25 cellular contexts compared by ENCODE assay signal in the genomic region with DNA sequence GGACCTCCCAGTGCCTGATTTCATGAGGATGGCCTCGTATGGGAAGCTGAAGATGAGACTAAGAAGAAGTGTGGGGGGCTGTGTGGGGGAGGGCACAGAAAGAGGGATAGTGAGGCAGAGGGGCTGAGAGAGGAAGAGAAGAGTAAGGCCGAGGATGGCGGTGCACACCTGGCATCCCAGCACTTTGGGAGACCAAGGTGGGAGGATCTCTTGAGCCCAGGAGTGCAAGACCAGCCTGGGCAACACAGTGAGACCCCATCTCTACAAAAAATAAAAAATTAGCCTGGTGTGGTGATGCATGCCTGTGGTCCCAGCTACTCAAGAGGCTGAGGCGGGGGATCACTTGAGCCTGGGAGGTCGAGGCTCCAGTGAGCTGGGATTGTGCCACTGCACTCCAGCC. TPM values are rescaled to one million over a fixed set of nuclear protein-coding genes. Genes with fewer than 3 reads are reported as not detected.
DNase-seq lines count a peak whose midpoint lies in the region; ATAC-seq, FAIRE-seq and TF ChIP-seq lines count a peak whose summit lies in the region.
"Had no signal": no experiment of that assay in that cellular context is flagged by ENCODE, and none has a peak within 500 bp of the region (broad histone marks: within the 10 kb centered on the region; RNA-seq: fewer than 3 reads in every experiment).

No MANE protein-coding gene starts in this region.

- H3K27ac Mint-ChIP-seq in activated naive CD4-positive, alpha-beta T cell treated with anti-CD3 and anti-CD28 coated beads, Interleukin-2, amount 50 U/mL, for 72 hours = peak overlapping the region; percentile 30 to 44
- no peak overlapping the region for H3K27ac Mint-ChIP-seq in activated naive CD4-positive, alpha-beta T cell treated with anti-CD3 and anti-CD28 coated beads, Interleukin-2, amount 10 ng/mL, durations not matched to agents 7 days and 5 days
- H3K27ac Mint-ChIP-seq in astrocyte (ENCODE audit: unreplicated experiment) = peak overlapping the region; percentile 62
- H3K27ac Mint-ChIP-seq in stimulated activated memory B cell treated with anti-CD40 and anti-IgM and Interleukin-4, amounts not matched to agents 10 μg/mL and 1 μg/mL and 100 μg/mL, for 72 hours = peak overlapping the region; percentile 34
- H3K27ac Mint-ChIP-seq: T-helper 2 cell treated with Interferon-gamma antibody and Interleukin-4, amounts not matched to agents 5 μg/mL and 100 μg/mL, for 36 hours had no signal

- DNase-seq in activated naive CD4-positive, alpha-beta T cell treated with anti-CD3 and anti-CD28 coated beads, Interleukin-2, amount 50 U/mL, for 72 hours (ENCODE audit: low spot score in 2 of 2) = no peak
- no peak for DNase-seq in activated naive CD4-positive, alpha-beta T cell treated with anti-CD3 and anti-CD28 coated beads, Interleukin-2, amount 10 ng/mL, durations not matched to agents 7 days and 5 days
- DNase-seq in astrocyte (ENCODE audit: low read depth) (no peak), right lobe of liver (peak in 1 of 3 donors; percentile 49), T-helper 1 cell (no peak)
- DNase-seq: activated effector memory CD4-positive, alpha-beta T cell treated with Interleukin-2 at 50 U/mL for 16 hours; amygdala; CD4-positive, CD25-positive, alpha-beta regulatory T cell; effector memory CD4-positive, alpha-beta T cell; H7; lower lobe of right lung; NCI-H1417 treated with DMSO at 0.1 percent for 48 hours; NCI-H2171; NCI-H774; ovary; PC-9; stimulated activated CD4-positive, alpha-beta T cell treated with anti-CD3 and anti-CD28 coated beads, Interleukin-2, amount 100 ng/mL, for 24 hours; uterus had no signal

- no peak overlapping the region for H3K9ac ChIP-seq in astrocyte (ENCODE audit: low read length)

- no peaks in the 10 kb centered on the region for H3K27me3 Mint-ChIP-seq in activated naive CD4-positive, alpha-beta T cell treated with anti-CD3 and anti-CD28 coated beads, Interleukin-2, amount 10 ng/mL, durations not matched to agents 7 days and 5 days
- peaks cover 2% of the 10 kb centered on the region for H3K27me3 Mint-ChIP-seq in astrocyte (ENCODE audit: low read depth, unreplicated experiment)
- no peaks in the 10 kb centered on the region for H3K27me3 Mint-ChIP-seq in stimulated activated memory B cell treated with anti-CD40 and anti-IgM and Interleukin-4, amounts not matched to agents 10 μg/mL and 1 μg/mL and 100 μg/mL, for 72 hours
- H3K27me3 Mint-ChIP-seq: CD4-positive, CD25-positive, alpha-beta regulatory T cell had no signal

- intact Hi-C loops in right lobe of liver (cut with DNase I) = no loop called here

- no peaks in the 10 kb centered on the region for H3K36me3 Mint-ChIP-seq in activated naive CD4-positive, alpha-beta T cell treated with anti-CD3 and anti-CD28 coated beads, Interleukin-2, amount 50 U/mL, for 72 hours
- peaks cover 9% of the 10 kb centered on the region for H3K36me3 Mint-ChIP-seq in activated naive CD4-positive, alpha-beta T cell treated with anti-CD3 and anti-CD28 coated beads, Interleukin-2, amount 10 ng/mL, durations not matched to agents 7 days and 5 days
- H3K36me3 Mint-ChIP-seq in astrocyte (ENCODE audit: low read depth, unreplicated experiment) = peaks cover 2% of the 10 kb centered on the region
- H3K36me3 Mint-ChIP-seq in stimulated activated memory B cell treated with anti-CD40 and anti-IgM and Interleukin-4, amounts not matched to agents 10 μg/mL and 1 μg/mL and 100 μg/mL, for 72 hours = peaks cover 11% of the 10 kb centered on the region

- H3K27me3 ChIP-seq in astrocyte (ENCODE audit: insufficient read depth, low read length) = no peaks in the 10 kb centered on the region
- H3K27me3 ChIP-seq in right lobe of liver = no peaks in the 10 kb centered on the region
- H3K27me3 ChIP-seq: ovary, uterus had no signal

- no peak for FAIRE-seq in astrocyte (lab: Jason Lieb, UNC)
- FAIRE-seq: GM12878 had no signal

- no peak for ATAC-seq in activated naive CD4-positive, alpha-beta T cell treated with anti-CD3 and anti-CD28 coated beads, Interleukin-2, amount 50 U/mL, for 72 hours
- no peak for ATAC-seq in right lobe of liver
- no peak for ATAC-seq in stimulated activated memory B cell treated with anti-CD40 and anti-IgM and Interleukin-4, amounts not matched to agents 10 μg/mL and 1 μg/mL and 100 μg/mL, for 72 hours
- ATAC-seq in HG02870 (IDR thresholded peaks at IDR 0.05; ENCODE audit: unreplicated experiment) = no peak
- ATAC-seq in GM18505 (IDR thresholded peaks at IDR 0.05; ENCODE audit: unreplicated experiment) = no peak
- ATAC-seq: activated CD4-positive, CD25-positive, alpha-beta regulatory T cell treated with anti-CD3 and anti-CD28 coated beads, Interleukin-2, amount 50 U/mL, for 24 hours; GM12878; lower lobe of right lung had no signal

- 40% methylated on average over 5 of the region's 5 CpGs for WGBS in right lobe of liver (ENCODE audit: insufficient coverage, low coverage, low lambda C conversion rate, missing lambda C conversion rate)

- TF ChIP-seq POLR2A in right lobe of liver (IDR thresholded peaks at IDR 0.05) (no peak), GM18505 (IDR thresholded peaks at IDR 0.05; ENCODE audit: borderline replicate concordance, extremely low read depth, insufficient read depth, insufficient read length) (no peak)

- no peak for TF ChIP-seq CTCF in astrocyte (IDR thresholded peaks at IDR 0.05; ENCODE audit: insufficient read depth, low read depth, low read length)
- TF ChIP-seq CTCF in right lobe of liver (IDR thresholded peaks at IDR 0.05) = no peak

- no peak overlapping the region for H3K4me3 Mint-ChIP-seq in activated naive CD4-positive, alpha-beta T cell treated with anti-CD3 and anti-CD28 coated beads, Interleukin-2, amount 10 ng/mL, durations not matched to agents 7 days and 5 days
- no peak overlapping the region for H3K4me3 Mint-ChIP-seq in astrocyte (ENCODE audit: unreplicated experiment)
- no peak overlapping the region for H3K4me3 Mint-ChIP-seq in stimulated activated memory B cell treated with anti-CD40 and anti-IgM and Interleukin-4, amounts not matched to agents 10 μg/mL and 1 μg/mL and 100 μg/mL, for 72 hours
- H3K4me3 Mint-ChIP-seq: T-helper 2 cell treated with Interferon-gamma antibody and Interleukin-4, amounts not matched to agents 5 μg/mL and 100 μg/mL, for 36 hours had no signal

- no peaks in the 10 kb centered on the region for H3K9me3 Mint-ChIP-seq in activated naive CD4-positive, alpha-beta T cell treated with anti-CD3 and anti-CD28 coated beads, Interleukin-2, amount 50 U/mL, for 72 hours
- H3K9me3 Mint-ChIP-seq in activated naive CD4-positive, alpha-beta T cell treated with anti-CD3 and anti-CD28 coated beads, Interleukin-2, amount 10 ng/mL, durations not matched to agents 7 days and 5 days = no peaks in the 10 kb centered on the region
- H3K9me3 Mint-ChIP-seq in astrocyte (ENCODE audit: unreplicated experiment) = no peaks in the 10 kb centered on the region
- H3K9me3 Mint-ChIP-seq in stimulated activated memory B cell treated with anti-CD40 and anti-IgM and Interleukin-4, amounts not matched to agents 10 μg/mL and 1 μg/mL and 100 μg/mL, for 72 hours = no peaks in the 10 kb centered on the region
- H3K9me3 Mint-ChIP-seq: T-helper 2 cell treated with Interferon-gamma antibody and Interleukin-4, amounts not matched to agents 5 μg/mL and 100 μg/mL, for 36 hours had no signal

- CTCF ChIA-PET in activated naive CD4-positive, alpha-beta T cell treated with anti-CD3 and anti-CD28 coated beads, Interleukin-2, amount 10 ng/mL, durations not matched to agents 7 days and 5 days (lab: Charles Lee) = interaction anchor here (1.0 to 31.5 kb wide), 3 partner anchors 27 to 42 kb away, joined by 3 to 592 read pairs (median 3); a partner anchor contains a TSS

- no peaks in the 10 kb centered on the region for H3K79me2 ChIP-seq in astrocyte (ENCODE audit: insufficient read depth, low read length)

- H3K9me3 ChIP-seq in astrocyte (ENCODE audit: insufficient read depth, low read depth, low read length) (no peaks in the 10 kb centered on the region), right lobe of liver (no peaks in the 10 kb centered on the region)
- H3K9me3 ChIP-seq: lower lobe of right lung, ovary, uterus had no signal

- peaks cover 8% of the 10 kb centered on the region for H3K4me1 ChIP-seq in astrocyte (ENCODE audit: insufficient read depth, low read length)
- peaks cover 0 to 48% (median 14%) of the 10 kb centered on the region in 4 donors for H3K4me1 ChIP-seq in right lobe of liver

- H2AFZ ChIP-seq in astrocyte (ENCODE audit: low read depth, low read length) = no peak overlapping the region
- H2AFZ ChIP-seq: PC-9 had no signal

- H3K27ac ChIP-seq in astrocyte (ENCODE audit: low read depth, low read length) (no peak overlapping the region), right lobe of liver (peak overlapping the region in 2 of 3 donors; percentile 90 to 95)
- H3K27ac ChIP-seq: lower lobe of right lung, ovary, PC-9, uterus had no signal

- H3K4me2 ChIP-seq in astrocyte (ENCODE audit: low read length) = no peak overlapping the region
- H3K4me2 ChIP-seq: PC-9 had no signal

- peaks cover 16% of the 10 kb centered on the region for H3K4me1 Mint-ChIP-seq in activated naive CD4-positive, alpha-beta T cell treated with anti-CD3 and anti-CD28 coated beads, Interleukin-2, amount 10 ng/mL, durations not matched to agents 7 days and 5 days
- H3K4me1 Mint-ChIP-seq in astrocyte (ENCODE audit: low read depth, unreplicated experiment) = peaks cover 8% of the 10 kb centered on the region
- H3K4me1 Mint-ChIP-seq in stimulated activated memory B cell treated with anti-CD40 and anti-IgM and Interleukin-4, amounts not matched to agents 10 μg/mL and 1 μg/mL and 100 μg/mL, for 72 hours = peaks cover 49% of the 10 kb centered on the region

- peaks cover 4% of the 10 kb centered on the region for H3K36me3 ChIP-seq in astrocyte (ENCODE audit: insufficient read depth, low read length)
- no peaks in the 10 kb centered on the region for H3K36me3 ChIP-seq in right lobe of liver
- H3K36me3 ChIP-seq: ovary, uterus had no signal

- no peak overlapping the region for H3K4me3 ChIP-seq in astrocyte (ENCODE audit: insufficient read depth, low read depth, low read length)
- H3K4me3 ChIP-seq in right lobe of liver = peak overlapping the region; percentile 75 to 91 (median 91)
- H3K4me3 ChIP-seq: GM12878, lower lobe of right lung, PC-9, uterus had no signal

- H4K20me1 ChIP-seq in astrocyte (ENCODE audit: insufficient read depth, low read length) = no peaks in the 10 kb centered on the region

RNA-seq across cellular contexts. Expression of a gene that starts 13.5 kb away (rescaled TPM):
- total RNA-seq in activated naive CD4-positive, alpha-beta T cell treated with anti-CD3 and anti-CD28 coated beads, Interleukin-2, amount 50 U/mL, for 72 hours = 100 to 1,000 TPM in 1 of 2 donors, 10 to 100 TPM in 1; 93.1 to 123 TPM
- total RNA-seq in astrocyte = 182 and 201 TPM in 2 replicates
- total RNA-seq in right lobe of liver = 10 to 100 TPM; 18.8 to 36.1 (median 26.3) TPM

RNA-seq across cellular contexts. Expression of a gene that starts 25.1 kb away (rescaled TPM):
- 10 to 100 TPM; 21.2 to 26.8 TPM for total RNA-seq in activated naive CD4-positive, alpha-beta T cell treated with anti-CD3 and anti-CD28 coated beads, Interleukin-2, amount 50 U/mL, for 72 hours
- 21.4 and 21.8 TPM in 2 replicates for total RNA-seq in astrocyte
- total RNA-seq in right lobe of liver = 10 to 100 TPM; 26.4 to 42.9 (median 32.2) TPM

RNA-seq across cellular contexts. Expression of a gene that starts 32.6 kb away (rescaled TPM):
- 10 to 100 TPM in 1 of 2 donors, 1 to 10 TPM in 1; 2.8 to 29.9 TPM for total RNA-seq in activated naive CD4-positive, alpha-beta T cell treated with anti-CD3 and anti-CD28 coated beads, Interleukin-2, amount 50 U/mL, for 72 hours
- total RNA-seq in astrocyte (22.5 and 24.1 TPM in 2 replicates), right lobe of liver (10 to 100 TPM in 1 of 6 experiments, 1 to 10 TPM in 5; 6.8 to 12.6 (median 8.9) TPM)

RNA-seq across cellular contexts. Expression of a gene that starts 43.8 kb away (rescaled TPM):
- total RNA-seq in activated naive CD4-positive, alpha-beta T cell treated with anti-CD3 and anti-CD28 coated beads, Interleukin-2, amount 50 U/mL, for 72 hours = not detected
- total RNA-seq in astrocyte = not detected in 2 replicates
- under 1 TPM in 1 of 6 experiments, not detected in 5; 0.46 TPM for total RNA-seq in right lobe of liver
- total RNA-seq: A673; CD4-positive, CD25-positive, alpha-beta regulatory T cell; GM12878; H7; lower lobe of right lung; uterus had no signal

RNA-seq across cellular contexts. Expression of a gene that starts 47.4 kb away (rescaled TPM):
- under 1 TPM; 0.61 to 0.76 TPM for total RNA-seq in activated naive CD4-positive, alpha-beta T cell treated with anti-CD3 and anti-CD28 coated beads, Interleukin-2, amount 50 U/mL, for 72 hours
- total RNA-seq in astrocyte (2.0 and 4.6 TPM in 2 replicates), right lobe of liver (1 to 10 TPM in 1 of 6 experiments, under 1 TPM in 5; 0.63 to 1.1 (median 0.99) TPM)
